24 cellular contexts compared by ENCODE assay signal in the genomic region with DNA sequence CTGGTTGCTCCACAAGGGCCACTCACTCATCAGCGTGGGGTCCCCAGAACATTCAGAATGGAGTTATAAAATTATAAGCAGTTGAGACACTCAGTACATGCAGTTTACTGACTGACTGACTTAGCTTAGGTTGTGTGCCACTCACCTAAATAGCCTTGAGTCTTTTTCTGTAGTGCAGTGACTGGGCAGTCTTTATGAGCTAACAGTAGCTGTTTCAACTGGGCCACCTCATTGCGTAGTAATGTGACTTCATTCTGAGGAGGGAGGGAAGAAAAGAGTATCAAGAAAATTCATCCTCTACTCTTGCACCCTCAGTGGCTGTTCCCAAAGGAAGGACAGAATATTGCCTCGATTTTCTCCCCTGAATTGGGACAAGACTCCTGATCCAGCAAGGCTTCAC. TPM values are rescaled to one million over a fixed set of nuclear protein-coding genes. Genes with fewer than 3 reads are reported as not detected.
"Had no signal": no experiment of that assay in that cellular context is flagged by ENCODE, and none has a peak within 500 bp of the region (broad histone marks: within the 10 kb centered on the region; RNA-seq: fewer than 3 reads in every experiment).

No MANE protein-coding gene starts in this region.

- H3K27me3 ChIP-seq: dorsolateral prefrontal cortex, gastrocnemius medialis, right lobe of liver, suprapubic skin, transverse colon, vagina had no signal

- H3K9me3 Mint-ChIP-seq: memory B cell; natural killer cell; stimulated activated naive CD8-positive, alpha-beta T cell treated with anti-CD3 and anti-CD28 coated beads, Interleukin-15, amount 100 ng/mL, for 72 hours had no signal

- H3K4me1 ChIP-seq: gastrocnemius medialis, parathyroid adenoma, right lobe of liver, suprapubic skin, transverse colon, vagina had no signal

- H2AFZ ChIP-seq: parathyroid adenoma had no signal

- H3K9me3 ChIP-seq: gastrocnemius medialis, right lobe of liver, suprapubic skin, transverse colon, vagina had no signal

- DNase-seq: dorsolateral prefrontal cortex; effector CD4-positive, alpha-beta T cell; gastrocnemius medialis; head of caudate nucleus; kidney; natural killer cell; right lobe of liver; small intestine; stimulated activated CD4-positive, alpha-beta T cell treated with anti-CD3 and anti-CD28 coated beads, Interleukin-15, amount 100 ng/mL, for 24 hours; stimulated activated CD4-positive, alpha-beta T cell treated with anti-CD3 and anti-CD28 coated beads, Interleukin-2, amount 100 ng/mL, for 48 hours; stimulated activated naive CD4-positive, alpha-beta T cell; stimulated activated naive CD8-positive, alpha-beta T cell treated with anti-CD3 and anti-CD28 coated beads, Interleukin-15, amount 100 ng/mL, for 72 hours; transverse colon had no signal

- H3K27ac Mint-ChIP-seq: memory B cell; natural killer cell; progenitor cell of endocrine pancreas; stimulated activated naive CD8-positive, alpha-beta T cell treated with anti-CD3 and anti-CD28 coated beads, Interleukin-15, amount 100 ng/mL, for 72 hours had no signal

- FAIRE-seq: kidney, small intestine had no signal

- ATAC-seq: esophagus mucosa; gastrocnemius medialis; left lobe of liver; natural killer cell; right lobe of liver; stimulated activated naive CD8-positive, alpha-beta T cell treated with anti-CD3 and anti-CD28 coated beads, Interleukin-15, amount 100 ng/mL, for 72 hours had no signal

- H3K9ac ChIP-seq: parathyroid adenoma had no signal

- H3K79me2 ChIP-seq: parathyroid adenoma had no signal

- H3K27ac ChIP-seq: epithelial cell of prostate, gastrocnemius medialis, parathyroid adenoma, right lobe of liver, suprapubic skin, transverse colon, vagina had no signal

- H3K4me3 ChIP-seq: dorsolateral prefrontal cortex, gastrocnemius medialis, lung, right lobe of liver, suprapubic skin, transverse colon, vagina had no signal

- H3K4me1 Mint-ChIP-seq: memory B cell; natural killer cell; stimulated activated naive CD8-positive, alpha-beta T cell treated with anti-CD3 and anti-CD28 coated beads, Interleukin-15, amount 100 ng/mL, for 72 hours had no signal

- H3K4me3 Mint-ChIP-seq: memory B cell; natural killer cell; stimulated activated naive CD8-positive, alpha-beta T cell treated with anti-CD3 and anti-CD28 coated beads, Interleukin-15, amount 100 ng/mL, for 72 hours had no signal

RNA-seq across cellular contexts. Expression of a gene that starts 15.8 kb away (rescaled TPM):
- polyA plus RNA-seq: liver, neural cell had no signal
